22 cellular contexts compared by ENCODE assay signal in the genomic region with DNA sequence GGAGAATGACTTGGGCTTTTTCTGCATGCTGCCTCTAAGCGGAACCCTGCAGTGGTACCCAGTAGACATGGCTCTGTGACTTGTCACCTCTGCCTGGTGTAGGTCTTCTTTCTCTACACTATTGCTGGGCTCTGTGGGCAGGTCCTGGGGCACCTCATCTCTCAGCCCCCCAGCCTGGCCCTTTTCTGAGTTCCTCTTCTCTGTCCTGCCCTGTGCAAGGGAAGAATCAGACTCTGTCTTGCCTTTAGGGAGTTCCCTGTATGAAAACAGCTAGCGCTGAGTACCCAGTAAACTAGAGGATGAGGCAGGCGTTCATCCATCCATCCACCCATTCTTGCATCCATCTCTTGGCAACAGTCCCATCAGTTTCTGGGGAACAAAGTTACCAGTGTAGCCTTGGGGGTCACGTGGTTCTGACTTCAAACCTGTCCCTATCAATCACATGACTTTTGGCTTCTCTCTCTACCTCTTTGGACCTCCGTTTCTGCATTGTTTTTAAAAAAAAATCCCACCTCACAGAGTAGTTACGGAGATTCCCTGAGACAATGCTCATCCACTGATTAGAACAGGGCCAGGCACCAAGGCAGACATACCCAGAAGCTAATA.
DNase-seq lines count a peak whose midpoint lies in the region; ATAC-seq and TF ChIP-seq lines count a peak whose summit lies in the region.
"Had no signal": no experiment of that assay in that cellular context is flagged by ENCODE, and none has a peak within 500 bp of the region (broad histone marks: within the 10 kb centered on the region; RNA-seq: fewer than 3 reads in every experiment).

No MANE protein-coding gene starts in this region.

- H3K4me3 ChIP-seq in smooth muscle cell = no peak overlapping the region
- H3K4me3 ChIP-seq in upper lobe of right lung = no peak overlapping the region
- H3K4me3 ChIP-seq: GM23338, psoas muscle, uterus had no signal

- no peaks in the 10 kb centered on the region for H3K9me3 Mint-ChIP-seq in activated T-cell treated with anti-CD3 and anti-CD28 coated beads, Interleukin-2, amount 50 U/mL, for 72 hours
- H3K9me3 Mint-ChIP-seq in activated T-helper 1 cell treated with anti-CD3 and anti-CD28 coated beads, Interleukin-12 subunit alpha, Interleukin-12 subunit beta, Interleukin-2, Interleukin-4 antibody, amounts not matched to agents 30 ng/mL and 10 ng/mL and 1 ng/mL, durations not matched to agents 14 hours and 24 hours and 36 hours = no peaks in the 10 kb centered on the region
- H3K9me3 Mint-ChIP-seq: GM23338; neural crest cell; T-helper 1 cell treated with Interleukin-12 subunit alpha and Interleukin-12 subunit beta and Interleukin-4 antibody, amounts not matched to agents 30 μg/mL and 1 μg/mL, for 36 hours had no signal

- H3K9ac ChIP-seq in smooth muscle cell (ENCODE audit: low read depth) = no peak overlapping the region

- peak overlapping the region; percentile 19 for H3K4me2 ChIP-seq in smooth muscle cell
- H3K4me2 ChIP-seq: GM23338 had no signal

- peaks cover 30% of the 10 kb centered on the region for H3K4me1 Mint-ChIP-seq in activated T-cell treated with anti-CD3 and anti-CD28 coated beads, Interleukin-2, amount 50 U/mL, for 72 hours (ENCODE audit: low read depth)
- peaks cover 33% of the 10 kb centered on the region for H3K4me1 Mint-ChIP-seq in activated T-helper 1 cell treated with anti-CD3 and anti-CD28 coated beads, Interleukin-12 subunit alpha, Interleukin-12 subunit beta, Interleukin-2, Interleukin-4 antibody, amounts not matched to agents 30 ng/mL and 10 ng/mL and 1 ng/mL, durations not matched to agents 14 hours and 24 hours and 36 hours (ENCODE audit: low read depth)
- H3K4me1 Mint-ChIP-seq: neural crest cell had no signal

- no peaks in the 10 kb centered on the region for H3K27me3 Mint-ChIP-seq in activated T-cell treated with anti-CD3 and anti-CD28 coated beads, Interleukin-2, amount 50 U/mL, for 72 hours (ENCODE audit: low read depth)
- no peaks in the 10 kb centered on the region for H3K27me3 Mint-ChIP-seq in activated T-helper 1 cell treated with anti-CD3 and anti-CD28 coated beads, Interleukin-12 subunit alpha, Interleukin-12 subunit beta, Interleukin-2, Interleukin-4 antibody, amounts not matched to agents 30 ng/mL and 10 ng/mL and 1 ng/mL, durations not matched to agents 14 hours and 24 hours and 36 hours (ENCODE audit: insufficient read depth)

- no peak for ATAC-seq in activated T-cell treated with anti-CD3 and anti-CD28 coated beads, Interleukin-2, amount 50 U/mL, for 72 hours (replicated peaks in 1 of 2)
- ATAC-seq in GM21515 (IDR thresholded peaks at IDR 0.05; ENCODE audit: unreplicated experiment) (peak; percentile 5), upper lobe of right lung (no peak)
- ATAC-seq: psoas muscle had no signal

- H3K9me3 ChIP-seq in smooth muscle cell (replicated peaks; ENCODE audit: low read depth) (no peaks in the 10 kb centered on the region), upper lobe of right lung (no peaks in the 10 kb centered on the region)
- H3K9me3 ChIP-seq: psoas muscle, uterus had no signal

- TF ChIP-seq CTCF in smooth muscle cell (IDR thresholded peaks at IDR 0.05; ENCODE audit: borderline replicate concordance, insufficient read depth, poor library complexity, severe bottlenecking) = no peak
- no peak for TF ChIP-seq CTCF in upper lobe of right lung (IDR thresholded peaks at IDR 0.05)

- no peaks in the 10 kb centered on the region for H4K20me1 ChIP-seq in smooth muscle cell (ENCODE audit: low read depth)

- WGBS in smooth muscle cell (ENCODE audit: low lambda C conversion rate) = 72% methylated on average over 6 of the region's 6 CpGs

- DNase-seq in activated T-cell treated with anti-CD3 and anti-CD28 coated beads, Interleukin-2, amount 50 U/mL, for 72 hours = no peak
- no peak for DNase-seq in activated T-cell treated with anti-CD3 and anti-CD28 coated beads, Interleukin-2, amount 50 U/mL, for 1 hour
- no peak for DNase-seq in activated T-helper 1 cell treated with anti-CD3 and anti-CD28 coated beads, Interleukin-12 subunit alpha, Interleukin-12 subunit beta, Interleukin-2, Interleukin-4 antibody, amounts not matched to agents 30 ng/mL and 10 ng/mL and 1 ng/mL, durations not matched to agents 14 hours and 24 hours and 36 hours (ENCODE audit: low spot score)
- DNase-seq in smooth muscle cell (lab: John Stamatoyannopoulos, UW; ENCODE audit: unreplicated experiment) = no peak
- no peak for DNase-seq in NCI-H1436 (lab: John Stamatoyannopoulos, UW)
- no peak for DNase-seq in upper lobe of right lung
- DNase-seq in HT-29 (ENCODE audit: low spot score) = no peak
- DNase-seq: activated CD4-positive, alpha-beta T cell treated with anti-CD3 and anti-CD28 coated beads for 4 hours; activated effector memory CD4-positive, alpha-beta T cell treated with Interleukin-2 at 50 U/mL for 16 hours; Calu3; DND-41; glutamatergic neuron; Kasumi-1; midbrain; NCI-H1048; NCI-H187; psoas muscle; uterus had no signal

- no peaks in the 10 kb centered on the region for H3F3A ChIP-seq in smooth muscle cell (ENCODE audit: low read depth)

- no peaks in the 10 kb centered on the region for H3K4me1 ChIP-seq in smooth muscle cell (ENCODE audit: low read depth)
- no peaks in the 10 kb centered on the region for H3K4me1 ChIP-seq in upper lobe of right lung
- H3K4me1 ChIP-seq: psoas muscle, uterus had no signal

- no peaks in the 10 kb centered on the region for H3K79me2 ChIP-seq in smooth muscle cell (ENCODE audit: low read depth)

- intact Hi-C loops in activated T-helper 1 cell treated with anti-CD3 and anti-CD28 coated beads, Interleukin-12 subunit alpha, Interleukin-12 subunit beta, Interleukin-2, Interleukin-4 antibody, amounts not matched to agents 30 ng/mL and 10 ng/mL and 1 ng/mL, durations not matched to agents 14 hours and 24 hours and 36 hours (cut with micrococcal nuclease) = loop anchor here (5.0 kb wide), 1 partner anchor 55 kb away; no protein-coding TSS in a partner anchor
- intact Hi-C loops in upper lobe of right lung (cut with DNase I) = no loop called here

- H3K36me3 Mint-ChIP-seq in activated T-cell treated with anti-CD3 and anti-CD28 coated beads, Interleukin-2, amount 50 U/mL, for 72 hours (ENCODE audit: insufficient read depth in 2 of 2) = no peaks in the 10 kb centered on the region
- no peaks in the 10 kb centered on the region for H3K36me3 Mint-ChIP-seq in activated T-helper 1 cell treated with anti-CD3 and anti-CD28 coated beads, Interleukin-12 subunit alpha, Interleukin-12 subunit beta, Interleukin-2, Interleukin-4 antibody, amounts not matched to agents 30 ng/mL and 10 ng/mL and 1 ng/mL, durations not matched to agents 14 hours and 24 hours and 36 hours (ENCODE audit: low read depth)

- no peaks in the 10 kb centered on the region for H3K27me3 ChIP-seq in smooth muscle cell (ENCODE audit: low read depth)
- no peaks in the 10 kb centered on the region for H3K27me3 ChIP-seq in upper lobe of right lung
- H3K27me3 ChIP-seq: uterus had no signal

- H3K27ac ChIP-seq in smooth muscle cell (ENCODE audit: low read depth) = no peak overlapping the region
- no peak overlapping the region for H3K27ac ChIP-seq in upper lobe of right lung
- H3K27ac ChIP-seq: psoas muscle, uterus had no signal

- no peak overlapping the region for H3K27ac Mint-ChIP-seq in activated T-cell treated with anti-CD3 and anti-CD28 coated beads, Interleukin-2, amount 50 U/mL, for 72 hours
- no peak overlapping the region for H3K27ac Mint-ChIP-seq in activated T-helper 1 cell treated with anti-CD3 and anti-CD28 coated beads, Interleukin-12 subunit alpha, Interleukin-12 subunit beta, Interleukin-2, Interleukin-4 antibody, amounts not matched to agents 30 ng/mL and 10 ng/mL and 1 ng/mL, durations not matched to agents 14 hours and 24 hours and 36 hours
- H3K27ac Mint-ChIP-seq: GM23338; T-helper 1 cell treated with Interleukin-12 subunit alpha and Interleukin-12 subunit beta and Interleukin-4 antibody, amounts not matched to agents 30 μg/mL and 1 μg/mL, for 36 hours had no signal

- no peak overlapping the region for H2AFZ ChIP-seq in smooth muscle cell (ENCODE audit: low read depth)
- H2AFZ ChIP-seq: GM23338 had no signal

- H3K4me3 Mint-ChIP-seq in activated T-cell treated with anti-CD3 and anti-CD28 coated beads, Interleukin-2, amount 50 U/mL, for 72 hours = peak overlapping the region; percentile 62
- peak overlapping the region; percentile 16 for H3K4me3 Mint-ChIP-seq in activated T-helper 1 cell treated with anti-CD3 and anti-CD28 coated beads, Interleukin-12 subunit alpha, Interleukin-12 subunit beta, Interleukin-2, Interleukin-4 antibody, amounts not matched to agents 30 ng/mL and 10 ng/mL and 1 ng/mL, durations not matched to agents 14 hours and 24 hours and 36 hours
- H3K4me3 Mint-ChIP-seq: GM23338; neural crest cell; T-helper 1 cell treated with Interleukin-12 subunit alpha and Interleukin-12 subunit beta and Interleukin-4 antibody, amounts not matched to agents 30 μg/mL and 1 μg/mL, for 36 hours had no signal

- H3K36me3 ChIP-seq in smooth muscle cell (ENCODE audit: low read depth) (no peaks in the 10 kb centered on the region), upper lobe of right lung (no peaks in the 10 kb centered on the region)
- H3K36me3 ChIP-seq: uterus had no signal
